In genomic region chr4:5751073-5751917, GRCh38 we compare ENCODE assay signal across 13 cellular contexts. TPM values are rescaled to one million over a fixed set of nuclear protein-coding genes. Genes with fewer than 3 reads are reported as not detected.
A peak's percentile ranks its signal among the peaks of the same experiment; 100 is the strongest.
DNase-seq lines count a peak whose midpoint lies in the region; ATAC-seq and TF ChIP-seq lines count a peak whose summit lies in the region.
"Had no signal": no experiment of that assay in that cellular context is flagged by ENCODE, and none has a peak within 500 bp of the region (broad histone marks: within the 10 kb centered on the region; RNA-seq: fewer than 3 reads in every experiment).

No MANE protein-coding gene starts in this region.

- no peak overlapping the region for H3K9ac ChIP-seq in smooth muscle cell (ENCODE audit: low read depth)

- TF ChIP-seq CTCF in WTC11 (IDR thresholded peaks at IDR 0.05) = no peak
- TF ChIP-seq CTCF in hepatocyte (IDR thresholded peaks at IDR 0.05; ENCODE audit: poor library complexity) = no peak
- TF ChIP-seq CTCF in smooth muscle cell (IDR thresholded peaks at IDR 0.05; ENCODE audit: borderline replicate concordance, insufficient read depth, poor library complexity, severe bottlenecking) = no peak

- peaks cover 33% of the 10 kb centered on the region for H3K36me3 Mint-ChIP-seq in WTC11

- no peaks in the 10 kb centered on the region for H3K4me1 ChIP-seq in hepatocyte (ENCODE audit: insufficient read depth)
- peaks cover 9% of the 10 kb centered on the region for H3K4me1 ChIP-seq in smooth muscle cell (ENCODE audit: low read depth)

- H3K79me2 ChIP-seq in hepatocyte (no peaks in the 10 kb centered on the region), smooth muscle cell (ENCODE audit: low read depth) (no peaks in the 10 kb centered on the region)

- POLR2A ChIA-PET in WTC11 (lab: Charles Lee) = no interaction called here

- no peak for ATAC-seq in WTC11

- peak overlapping the region; percentile 76 for H3K27ac ChIP-seq in hepatocyte
- peak overlapping the region; percentile 76 for H3K27ac ChIP-seq in smooth muscle cell (ENCODE audit: low read depth)

- DNase-seq in H7 (peak; percentile 66), WTC11 (ENCODE audit: low spot score) (no peak), hepatocyte (ENCODE audit: low spot score) (peak; percentile 35), smooth muscle cell (lab: John Stamatoyannopoulos, UW; ENCODE audit: unreplicated experiment) (no peak), NCI-H128 (lab: John Stamatoyannopoulos, UW; ENCODE audit: unreplicated experiment) (no peak), SW 1271 (lab: John Stamatoyannopoulos, UW) (no peak)
- no peak for DNase-seq in activated effector memory CD4-positive, alpha-beta T cell treated with Interleukin-2 at 50 U/mL for 16 hours
- DNase-seq: activated CD4-positive, alpha-beta T cell treated with anti-CD3 and anti-CD28 coated beads, Interleukin-2, amount 50 U/mL, for 48 hours; activated naive CD4-positive, alpha-beta T cell treated with Interleukin-2 at 50 U/mL for 16 hours; DND-41; NCI-H1417 treated with DMSO at 0.1 percent for 48 hours; NCI-H748 treated with DMSO at 0.1 percent for 48 hours had no signal

- H3K4me3 Mint-ChIP-seq in WTC11 = peak overlapping the region; percentile 16; the same call in 1 of the 2 replicates
- H3K4me3 Mint-ChIP-seq: dendritic cell treated with granulocyte-macrophage colony-stimulating factor and Interleukin-4, amounts not matched to agents 40 ng/mL and 50 ng/mL, for 4 days had no signal

- no peaks in the 10 kb centered on the region for H3K9me3 Mint-ChIP-seq in WTC11
- H3K9me3 Mint-ChIP-seq: dendritic cell treated with granulocyte-macrophage colony-stimulating factor and Interleukin-4, amounts not matched to agents 40 ng/mL and 50 ng/mL, for 4 days had no signal

- H4K20me1 ChIP-seq in hepatocyte (ENCODE audit: insufficient read depth, poor library complexity, severe bottlenecking) (no peaks in the 10 kb centered on the region), smooth muscle cell (ENCODE audit: low read depth) (no peaks in the 10 kb centered on the region)

- H3K9me3 ChIP-seq in hepatocyte (ENCODE audit: low read depth) (no peaks in the 10 kb centered on the region), smooth muscle cell (replicated peaks; ENCODE audit: low read depth) (no peaks in the 10 kb centered on the region)

- H3K9me2 ChIP-seq in hepatocyte (replicated peaks; ENCODE audit: insufficient read depth) = no peaks in the 10 kb centered on the region

- H3K27ac Mint-ChIP-seq in WTC11 = peak overlapping the region; percentile 87
- H3K27ac Mint-ChIP-seq: dendritic cell treated with granulocyte-macrophage colony-stimulating factor and Interleukin-4, amounts not matched to agents 40 ng/mL and 50 ng/mL, for 4 days had no signal

- H3K4me1 Mint-ChIP-seq in WTC11 = peaks cover 42% of the 10 kb centered on the region

- CTCF ChIA-PET in WTC11 (lab: Charles Lee) = interaction anchor here (1.7 to 2.3 kb wide), 3 partner anchors 14 to 351 kb away, joined by 4 to 8 read pairs (median 5); partner anchors contain the start of gene EVC

- H3K4me2 ChIP-seq in hepatocyte (no peak overlapping the region), smooth muscle cell (peak overlapping the region; percentile 19)

- peaks cover 5% of the 10 kb centered on the region for H3K36me3 ChIP-seq in H7 (replicated peaks; ENCODE audit: control insufficient read depth, insufficient read depth, low read length)
- no peaks in the 10 kb centered on the region for H3K36me3 ChIP-seq in hepatocyte (replicated peaks; ENCODE audit: insufficient read depth, low read depth)
- no peaks in the 10 kb centered on the region for H3K36me3 ChIP-seq in smooth muscle cell (ENCODE audit: low read depth)

- H3K27me3 ChIP-seq in H7 (ENCODE audit: control insufficient read depth, insufficient read depth, low read length) (no peaks in the 10 kb centered on the region), hepatocyte (no peaks in the 10 kb centered on the region), smooth muscle cell (ENCODE audit: low read depth) (no peaks in the 10 kb centered on the region)

- H3F3A ChIP-seq in smooth muscle cell (ENCODE audit: low read depth) = peaks cover 10% of the 10 kb centered on the region

- no peak overlapping the region for H2AFZ ChIP-seq in hepatocyte
- H2AFZ ChIP-seq in smooth muscle cell (ENCODE audit: low read depth) = no peak overlapping the region

- H3K27me3 Mint-ChIP-seq in WTC11 (ENCODE audit: low read depth) = no peaks in the 10 kb centered on the region; the same call in 1 of the 2 replicates
- H3K27me3 Mint-ChIP-seq: dendritic cell treated with granulocyte-macrophage colony-stimulating factor and Interleukin-4, amounts not matched to agents 40 ng/mL and 50 ng/mL, for 4 days had no signal

- WGBS in hepatocyte (ENCODE audit: low lambda C conversion rate, missing lambda C conversion rate) = 87% methylated on average over 19 of the region's 19 CpGs
- 87% methylated on average over 19 of the region's 19 CpGs for WGBS in smooth muscle cell (ENCODE audit: low lambda C conversion rate)

- no peak overlapping the region for H3K4me3 ChIP-seq in H7 (ENCODE audit: insufficient read depth, low read depth, low read length)
- H3K4me3 ChIP-seq in hepatocyte = no peak overlapping the region
- no peak overlapping the region for H3K4me3 ChIP-seq in smooth muscle cell

TF ChIP-seq in WTC11, 78 proteins besides CTCF, POLR2A, EP300 and RAD21:
- TF ChIP-seq JUN (CRISPR knock-in tag; IDR thresholded peaks at IDR 0.05) (no peak), FOXP1 (CRISPR knock-in tag; IDR thresholded peaks at IDR 0.05; ENCODE audit: borderline replicate concordance) (peak; percentile 40; the same call in 1 of the 2 replicates)

RNA-seq across cellular contexts. Expression of gene EVC, which starts 40.3 kb away (rescaled TPM):
- 4.5 and 15.4 TPM in 2 replicates for total RNA-seq in H7 (2014; rRNA removed; shearing (Covaris generic))
- 10.4 to 14.0 TPM (median 12.5 TPM) in 3 replicates for total RNA-seq in WTC11 (2021)
- total RNA-seq in hepatocyte = 8.6 and 13.2 TPM in 2 replicates
- polyA plus RNA-seq in hepatocyte = 4.6 and 4.8 TPM in 2 replicates
- 11.5 and 15.5 TPM in 2 replicates for total RNA-seq in smooth muscle cell
- polyA plus RNA-seq in smooth muscle cell = 6.7 and 7.5 TPM in 2 replicates

RNA-seq across cellular contexts. Expression of gene EVC2, which starts 42.9 kb away (rescaled TPM):
- total RNA-seq in H7 (2014; rRNA removed; shearing (Covaris generic)) = 6.2 and 7.5 TPM in 2 replicates
- 4.8 to 6.3 TPM (median 5.8 TPM) in 3 replicates for total RNA-seq in WTC11 (2021)
- total RNA-seq in hepatocyte = 3.6 and 4.2 TPM in 2 replicates
- polyA plus RNA-seq in hepatocyte = 2.7 and 3.0 TPM in 2 replicates
- total RNA-seq in smooth muscle cell = 7.9 and 8.5 TPM in 2 replicates
- polyA plus RNA-seq in smooth muscle cell = 6.2 and 6.9 TPM in 2 replicates

Comparison
In these comparisons a context has a peak if more than half of its experiments do, and no peak if none do; other contexts are left out.
1. DNase-seq: peak in H7 (single experiment) and hepatocyte (single experiment); none in WTC11 (single experiment), smooth muscle cell (single experiment), activated effector memory CD4-positive, alpha-beta T cell treated with Interleukin-2 at 50 U/mL for 16 hours (single experiment), NCI-H128 (single experiment) and SW 1271 (0 of 2).